ENCODE assay signal across 10 cellular contexts in genomic region chr2:113233593-113234550, GRCh38. TPM values are rescaled to one million over a fixed set of nuclear protein-coding genes. Genes with fewer than 3 reads are reported as not detected.
DNase-seq lines count a peak whose midpoint lies in the region; ATAC-seq, FAIRE-seq and TF ChIP-seq lines count a peak whose summit lies in the region.
"Had no signal": no experiment of that assay in that cellular context is flagged by ENCODE, and none has a peak within 500 bp of the region (broad histone marks: within the 10 kb centered on the region; RNA-seq: fewer than 3 reads in every experiment).

No MANE protein-coding gene starts in this region.

- H3K27me3 Mint-ChIP-seq in CD14-positive monocyte (ENCODE audit: low read depth in 3 of 3), result peaks cover 0 to 1% (median 0%) of the 10 kb centered on the region in 3 donors
- H3K27me3 Mint-ChIP-seq in GM23338 (ENCODE audit: insufficient read depth, low read depth, poor library complexity), result peaks cover 2% of the 10 kb centered on the region
- H3K27me3 Mint-ChIP-seq in activated T-helper 1 cell treated with anti-CD3 and anti-CD28 coated beads, Interleukin-12 subunit alpha, Interleukin-12 subunit beta, Interleukin-2, Interleukin-4 antibody, amounts not matched to agents 30 ng/mL and 10 ng/mL and 1 ng/mL, durations not matched to agents 14 hours and 24 hours and 36 hours (ENCODE audit: insufficient read depth), result peaks cover 3% of the 10 kb centered on the region

- 0 out of 2 replicates have a peak, but pooled peaks have one; percentile 9 for TF ChIP-seq RAD21 in HepG2 (CRISPR knock-in tag; IDR thresholded peaks at IDR 0.05)

- FAIRE-seq in HepG2 (lab: Jason Lieb, UNC), result peak; percentile 48

- no peak overlapping the region for H3K27ac ChIP-seq in GM23338 (ENCODE audit: low read depth)
- H3K27ac ChIP-seq in HepG2 (ENCODE audit: extremely low read length, insufficient read depth, low read length), result no peak overlapping the region

- no peak overlapping the region for H3K4me3 ChIP-seq in GM23338
- 0 out of 6 replicates have a peak overlapping the region, but pooled peaks of 2 of the 3 experiments have one; percentile 1 to 17 for H3K4me3 ChIP-seq in HepG2 (replicated peaks in 1 of 3; ENCODE audit: insufficient read depth in 1 of 3, low read depth in 2 of 3, low read length in 3 of 3)

- H3K4me3 Mint-ChIP-seq in CD14-positive monocyte (no peak overlapping the region), GM23338 (no peak overlapping the region)
- peak overlapping the region; percentile 51 for H3K4me3 Mint-ChIP-seq in activated T-helper 1 cell treated with anti-CD3 and anti-CD28 coated beads, Interleukin-12 subunit alpha, Interleukin-12 subunit beta, Interleukin-2, Interleukin-4 antibody, amounts not matched to agents 30 ng/mL and 10 ng/mL and 1 ng/mL, durations not matched to agents 14 hours and 24 hours and 36 hours

- peaks cover 0 to 8% (median 1%) of the 10 kb centered on the region in 7 donors for H3K9me3 Mint-ChIP-seq in CD14-positive monocyte
- H3K9me3 Mint-ChIP-seq in GM23338, result no peaks in the 10 kb centered on the region; the same call in 2 of the 3 replicates
- H3K9me3 Mint-ChIP-seq in activated T-helper 1 cell treated with anti-CD3 and anti-CD28 coated beads, Interleukin-12 subunit alpha, Interleukin-12 subunit beta, Interleukin-2, Interleukin-4 antibody, amounts not matched to agents 30 ng/mL and 10 ng/mL and 1 ng/mL, durations not matched to agents 14 hours and 24 hours and 36 hours, result no peaks in the 10 kb centered on the region

- intact Hi-C loops in CD14-positive monocyte (cut with micrococcal nuclease), result no loop called here
- intact Hi-C loops in activated T-helper 1 cell treated with anti-CD3 and anti-CD28 coated beads, Interleukin-12 subunit alpha, Interleukin-12 subunit beta, Interleukin-2, Interleukin-4 antibody, amounts not matched to agents 30 ng/mL and 10 ng/mL and 1 ng/mL, durations not matched to agents 14 hours and 24 hours and 36 hours (cut with micrococcal nuclease), result loop anchor here (2.0 kb wide), 2 partner anchors 29 to 59 kb away; no protein-coding TSS in a partner anchor
- intact Hi-C loops in HepG2 (cut with micrococcal nuclease; ENCODE audit: unreplicated experiment), result loop anchor here (2.0 kb wide), 2 partner anchors 15 to 29 kb away; no protein-coding TSS in a partner anchor

- H3K4me1 Mint-ChIP-seq in CD14-positive monocyte, result peaks cover 58% of the 10 kb centered on the region
- peaks cover 4% of the 10 kb centered on the region; the same call in 2 of the 3 replicates for H3K4me1 Mint-ChIP-seq in GM23338
- peaks cover 33% of the 10 kb centered on the region for H3K4me1 Mint-ChIP-seq in activated T-helper 1 cell treated with anti-CD3 and anti-CD28 coated beads, Interleukin-12 subunit alpha, Interleukin-12 subunit beta, Interleukin-2, Interleukin-4 antibody, amounts not matched to agents 30 ng/mL and 10 ng/mL and 1 ng/mL, durations not matched to agents 14 hours and 24 hours and 36 hours (ENCODE audit: low read depth)

- H3K4me2 ChIP-seq in GM23338, result no peak overlapping the region
- peak overlapping the region; percentile 52 for H3K4me2 ChIP-seq in HepG2 (ENCODE audit: low read depth, low read length)

- H3K36me3 ChIP-seq in GM23338 (ENCODE audit: insufficient read depth) (no peaks in the 10 kb centered on the region), HepG2 (replicated peaks in 1 of 2; ENCODE audit: control insufficient read depth in 1 of 2, insufficient read depth in 2 of 2, low read length in 2 of 2) (no peaks in the 10 kb centered on the region)

- TF ChIP-seq EP300 in HepG2 (IDR thresholded peaks at IDR 0.05; ENCODE audit: low read depth in 2 of 2, low read length in 2 of 2) (no peak), HepG2 (CRISPR knock-in tag; IDR thresholded peaks at IDR 0.05; ENCODE audit: borderline replicate concordance) (no peak)

- 28% methylated on average over 9 of the region's 9 CpGs for WGBS in HepG2 (ENCODE audit: low lambda C conversion rate)

- H3K79me2 ChIP-seq in GM23338 (replicated peaks; ENCODE audit: insufficient read depth) (0 out of 2 replicates have a peak, but pooled peaks cover 9% of the 10 kb centered on the region), HepG2 (ENCODE audit: insufficient read depth, low read length) (no peaks in the 10 kb centered on the region)

- no peak for TF ChIP-seq POLR2A in HepG2 (IDR thresholded peaks at IDR 0.05; ENCODE audit: insufficient read depth in 1 of 2, low read depth in 2 of 2, low read length in 2 of 2)

- CTCF ChIA-PET in HepG2 (lab: Yijun Ruan, JAX; ENCODE audit: low intra/inter-chr PET ratio, low total read pairs), result interaction anchor here (0.6 to 0.7 kb wide), 3 partner anchors 11 to 97 kb away, joined by 3 read pairs; no protein-coding TSS in a partner anchor

- no TSS peak for BruUV-seq in HepG2 (replicated peaks; lab: Mats Ljungman, UMichigan)

- H4K20me1 ChIP-seq in GM23338 (replicated peaks; ENCODE audit: insufficient read depth), result no peaks in the 10 kb centered on the region
- H4K20me1 ChIP-seq in HepG2 (ENCODE audit: insufficient read depth, low read length), result no peaks in the 10 kb centered on the region

- peak; percentile 53; the same call in 2 of the 3 replicates for ATAC-seq in GM23338
- ATAC-seq in HepG2, result peak; percentile 94
- ATAC-seq: PC-3 had no signal

- TF ChIP-seq CTCF in CD14-positive monocyte (IDR thresholded peaks at IDR 0.05) (peak; percentile 13), GM23338 (conservative IDR thresholded peaks at IDR 0.05; ENCODE audit: low read depth in 2 of 2) (0 out of 4 replicates have a peak, but pooled peaks have one; percentile 2 to 11), HepG2 (CRISPR knock-in tag; IDR thresholded peaks at IDR 0.05) (peak; percentile 49)

- POLR2A ChIA-PET in HepG2 (lab: Yijun Ruan, JAX), result interaction anchor here (0.6 to 2.6 kb wide), 7 partner anchors 10 to 54 kb away, joined by 3 to 19 read pairs (median 4); no protein-coding TSS in a partner anchor

- H3K9ac ChIP-seq in HepG2 (ENCODE audit: insufficient read depth, low read depth, low read length), result peak overlapping the region; percentile 9; the same call in 1 of the 2 replicates

- no peaks in the 10 kb centered on the region for H3F3A ChIP-seq in GM23338 (replicated peaks; ENCODE audit: low read depth)

- in situ Hi-C loops in HepG2 (cut with HindIII; ENCODE audit: extremely low pct_ligation_motif_present, low pct_unique_long_range_greater_than_20kb), result no loop called here

- H3K36me3 Mint-ChIP-seq in CD14-positive monocyte (peaks cover 3% of the 10 kb centered on the region in 2 donors), GM23338 (ENCODE audit: low read depth) (no peaks in the 10 kb centered on the region)
- peaks cover 2% of the 10 kb centered on the region for H3K36me3 Mint-ChIP-seq in activated T-helper 1 cell treated with anti-CD3 and anti-CD28 coated beads, Interleukin-12 subunit alpha, Interleukin-12 subunit beta, Interleukin-2, Interleukin-4 antibody, amounts not matched to agents 30 ng/mL and 10 ng/mL and 1 ng/mL, durations not matched to agents 14 hours and 24 hours and 36 hours (ENCODE audit: low read depth)

- DNase-seq in CD14-positive monocyte (ENCODE audit: low spot score) (no peak), GM23338 (ENCODE audit: low spot score) (no peak), HepG2 (ENCODE audit: low spot score) (peak; percentile 32), medulla oblongata (ENCODE audit: extremely low spot score) (no peak), NCI-H1694 treated with DMSO at 0.1 percent for 48 hours (lab: John Stamatoyannopoulos, UW) (no peak), NCI-H1417 treated with DMSO at 0.1 percent for 48 hours (lab: John Stamatoyannopoulos, UW) (no peak), iPS-NIHi11 (ENCODE audit: low spot score) (no peak)
- DNase-seq in activated T-helper 1 cell treated with anti-CD3 and anti-CD28 coated beads, Interleukin-12 subunit alpha, Interleukin-12 subunit beta, Interleukin-2, Interleukin-4 antibody, amounts not matched to agents 30 ng/mL and 10 ng/mL and 1 ng/mL, durations not matched to agents 14 hours and 24 hours and 36 hours (ENCODE audit: low spot score), result no peak
- DNase-seq: activated naive CD4-positive, alpha-beta T cell treated with Interleukin-2 at 50 U/mL for 16 hours; PC-3 had no signal

- H3K9me3 ChIP-seq in HepG2 (ENCODE audit: low read length), result no peaks in the 10 kb centered on the region

- H3K4me1 ChIP-seq in GM23338 (ENCODE audit: insufficient read depth) (no peaks in the 10 kb centered on the region; the same call in 1 of the 2 replicates), HepG2 (ENCODE audit: insufficient read depth, low read length) (peaks cover 59% of the 10 kb centered on the region)

- H3K27me3 ChIP-seq in GM23338 (ENCODE audit: insufficient read depth) (no peaks in the 10 kb centered on the region), HepG2 (ENCODE audit: control insufficient read depth in 1 of 2, insufficient read depth in 2 of 2, low read length in 2 of 2) (0 out of 5 replicates have a peak, but pooled peaks cover 0 to 5% of the 10 kb centered on the region in 2 experiments)

- H2AFZ ChIP-seq in GM23338, result no peak overlapping the region
- H2AFZ ChIP-seq in HepG2 (ENCODE audit: low read length), result peak overlapping the region; percentile 50

- no peaks in the 10 kb centered on the region for H3K9me2 ChIP-seq in GM23338 (ENCODE audit: insufficient read depth)

- H3K27ac Mint-ChIP-seq in CD14-positive monocyte, result peak overlapping the region in 2 of 7 donors; percentile 6 to 18
- H3K27ac Mint-ChIP-seq in GM23338, result no peak overlapping the region
- peak overlapping the region; percentile 68 for H3K27ac Mint-ChIP-seq in activated T-helper 1 cell treated with anti-CD3 and anti-CD28 coated beads, Interleukin-12 subunit alpha, Interleukin-12 subunit beta, Interleukin-2, Interleukin-4 antibody, amounts not matched to agents 30 ng/mL and 10 ng/mL and 1 ng/mL, durations not matched to agents 14 hours and 24 hours and 36 hours

RNA-seq across cellular contexts. Expression of gene PAX8, which starts 44.8 kb away (rescaled TPM):
- polyA plus RNA-seq in CD14-positive monocyte, result under 1 TPM; 0.26 to 0.36 TPM
- 0.16 and 0.21 TPM in 2 replicates for total RNA-seq in GM23338 (2014; rRNA removed; shearing (Covaris generic))
- polyA plus RNA-seq in GM23338 (2016; fragmentation: Nextera tagmentation; extraction: Ambion mirVana), result 0.32 and 0.43 TPM in 2 replicates
- 0.70 and 1.6 TPM in 2 replicates for total RNA-seq in activated T-helper 1 cell treated with anti-CD3 and anti-CD28 coated beads, Interleukin-12 subunit alpha, Interleukin-12 subunit beta, Interleukin-2, Interleukin-4 antibody, amounts not matched to agents 30 ng/mL and 10 ng/mL and 1 ng/mL, durations not matched to agents 14 hours and 24 hours and 36 hours
- total RNA-seq in HepG2 (2016; rRNA removed; fragmentation: Illumina TruSeq; extraction: Trizol), result 1.3 and 1.5 TPM in 2 replicates
- 0.79 and 0.91 TPM in 2 replicates for total RNA-seq in HepG2 (2016; cell fraction: cytosol; rRNA removed; fragmentation: Illumina TruSeq; extraction: Trizol; ENCODE audit: low read depth)
- 1.4 and 1.5 TPM in 2 replicates for total RNA-seq in HepG2 (2016; cell fraction: insoluble cytoplasmic fraction; rRNA removed; fragmentation: Illumina TruSeq; extraction: Trizol)
- 1.9 and 2.0 TPM in 2 replicates for total RNA-seq in HepG2 (2016; cell fraction: membrane; rRNA removed; fragmentation: Illumina TruSeq; extraction: Trizol)
- 0.88 and 0.90 TPM in 2 replicates for total RNA-seq in HepG2 (2016; cell fraction: nucleus; rRNA removed; fragmentation: Illumina TruSeq; extraction: Trizol)
- polyA plus RNA-seq in HepG2 (2011; rRNA removed), result 8.1 and 8.8 TPM in 2 replicates
- 3.2 and 4.3 TPM in 2 replicates for polyA plus RNA-seq in HepG2 (2011; cell fraction: cytosol; rRNA removed)
- polyA plus RNA-seq in HepG2 (2011; cell fraction: nucleus; rRNA removed), result 2.5 and 2.8 TPM in 2 replicates
- 5.3 and 8.3 TPM in 2 replicates for polyA plus RNA-seq in HepG2 (2012)
- polyA plus RNA-seq in HepG2 (2016; cell fraction: cytosol; fragmentation: Illumina TruSeq; extraction: Trizol; ENCODE audit: low read depth), result 1.0 and 1.2 TPM in 2 replicates
- polyA plus RNA-seq in HepG2 (2016; cell fraction: insoluble cytoplasmic fraction; fragmentation: Illumina TruSeq; extraction: Trizol; ENCODE audit: low read depth), result 3.8 and 4.0 TPM in 2 replicates
- polyA plus RNA-seq in HepG2 (2016; cell fraction: membrane; fragmentation: Illumina TruSeq; extraction: Trizol; ENCODE audit: low read depth), result 2.8 TPM in 2 replicates
- polyA plus RNA-seq in HepG2 (2016; cell fraction: nucleus; fragmentation: Illumina TruSeq; extraction: Trizol; ENCODE audit: insufficient read depth, low read depth), result 2.5 and 3.1 TPM in 2 replicates
- polyA minus RNA-seq in HepG2 (2011; rRNA and poly(A)+ RNA removed; ENCODE audit: low replicate concordance), result 1.1 and 5.5 TPM in 2 replicates
- polyA minus RNA-seq in HepG2 (2011; cell fraction: cytosol; rRNA and poly(A)+ RNA removed), result 2.4 and 3.0 TPM in 2 replicates
- polyA minus RNA-seq in HepG2 (2011; cell fraction: nucleus; rRNA and poly(A)+ RNA removed), result 3.7 and 3.9 TPM in 2 replicates

Comparison
In these comparisons a context has a peak if more than half of its experiments do, and no peak if none do; other contexts are left out.
1. intact Hi-C loops: an anchor here in activated T-helper 1 cell treated with anti-CD3 and anti-CD28 coated beads, Interleukin-12 subunit alpha, Interleukin-12 subunit beta, Interleukin-2, Interleukin-4 antibody, amounts not matched to agents 30 ng/mL and 10 ng/mL and 1 ng/mL, durations not matched to agents 14 hours and 24 hours and 36 hours (2.0 kb wide) and HepG2 (2.0 kb wide); none called in CD14-positive monocyte.